13 cellular contexts compared by ENCODE assay signal in genomic region chr1:43205671-43206070, GRCh38.
A peak's percentile ranks its signal among the peaks of the same experiment; 100 is the strongest.
DNase-seq lines count a peak whose midpoint lies in the region; ATAC-seq and TF ChIP-seq lines count a peak whose summit lies in the region.
"Had no signal": no experiment of that assay in that cellular context is flagged by ENCODE, and none has a peak within 500 bp of the region (broad histone marks: within the 10 kb centered on the region; RNA-seq: fewer than 3 reads in every experiment).

No MANE protein-coding gene starts in this region.

- H3K36me3 ChIP-seq in RWPE2 (ENCODE audit: low read depth): no peaks in the 10 kb centered on the region

- H3K4me3 ChIP-seq in RWPE2 (ENCODE audit: severe bottlenecking) (no peak overlapping the region), fibroblast of pulmonary artery (replicated peaks; ENCODE audit: low read depth, low read length) (no peak overlapping the region), skeletal muscle cell (ENCODE audit: low read depth, low read length) (no peak overlapping the region)

- ATAC-seq in RWPE2 (ENCODE audit: low read depth) (no peak), GM18868 (IDR thresholded peaks at IDR 0.05; ENCODE audit: unreplicated experiment) (no peak)

- H3K27ac ChIP-seq in RWPE2 (ENCODE audit: poor library complexity, severe bottlenecking): peak overlapping the region; percentile 99
- H3K27ac ChIP-seq: VCaP had no signal

- H3K4me1 ChIP-seq in RWPE2 (ENCODE audit: insufficient read depth, poor library complexity, severe bottlenecking): peaks cover 26% of the 10 kb centered on the region

- no peaks in the 10 kb centered on the region for H3K27me3 ChIP-seq in RWPE2 (ENCODE audit: insufficient read depth, poor library complexity, severe bottlenecking)

- DNase-seq in EL (peak; percentile 67), RWPE2 (ENCODE audit: low spot score) (no peak), fibroblast of pulmonary artery (ENCODE audit: low read depth) (peak; percentile 31), skeletal muscle cell (ENCODE audit: low read depth) (peak; percentile 5), amygdala (lab: John Stamatoyannopoulos, UW) (no peak), NCI-H1417 treated with DMSO at 0.1 percent for 48 hours (lab: John Stamatoyannopoulos, UW) (no peak)
- no peak for DNase-seq in activated effector memory CD4-positive, alpha-beta T cell treated with Interleukin-2 at 50 U/mL for 16 hours
- DNase-seq: CD4-positive, alpha-beta T cell; erythroblast; GOT3; NCI-H1092 treated with DMSO at 0.1 percent for 48 hours had no signal

- H3K9me3 ChIP-seq in RWPE2 (ENCODE audit: severe bottlenecking): no peaks in the 10 kb centered on the region

- no peak for TF ChIP-seq CTCF in RWPE2 (IDR thresholded peaks at IDR 0.05; ENCODE audit: poor library complexity, severe bottlenecking)
- TF ChIP-seq CTCF in fibroblast of pulmonary artery (IDR thresholded peaks at IDR 0.05; ENCODE audit: low read length, missing control alignments): no peak

Comparison
In these comparisons a context has a peak if more than half of its experiments do, and no peak if none do; other contexts are left out.
1. DNase-seq: peak in EL (single experiment), fibroblast of pulmonary artery (single experiment) and skeletal muscle cell (single experiment); none in RWPE2 (single experiment), amygdala (0 of 56), NCI-H1417 treated with DMSO at 0.1 percent for 48 hours (single experiment) and activated effector memory CD4-positive, alpha-beta T cell treated with Interleukin-2 at 50 U/mL for 16 hours (single experiment).